Comparison of ENCODE assay signal across 20 cellular contexts in genomic region chr2:74746480-74746879, GRCh38.
DNase-seq lines count a peak whose midpoint lies in the region; ATAC-seq and TF ChIP-seq lines count a peak whose summit lies in the region.
"Had no signal": no experiment of that assay in that cellular context is flagged by ENCODE, and none has a peak within 500 bp of the region (broad histone marks: within the 10 kb centered on the region; RNA-seq: fewer than 3 reads in every experiment).

No MANE protein-coding gene starts in this region.

- no peak overlapping the region for H4K5ac ChIP-seq in H9 (ENCODE audit: insufficient read length, low read depth, low read length)

- 84% methylated on average over 2 of the region's 2 CpGs for WGBS in mesenchymal stem cell
- WGBS in H9 (ENCODE audit: extremely low coverage, insufficient read length, low lambda C conversion rate) = no CpG with 5 or more reads among the region's 2 CpGs

- no peak overlapping the region for H3K14ac ChIP-seq in mesenchymal stem cell (ENCODE audit: low read length in 2 of 2)
- no peak overlapping the region; the same call in 1 of the 2 replicates for H3K14ac ChIP-seq in H9 (ENCODE audit: insufficient read depth, low read length)

- H3K18ac ChIP-seq in mesenchymal stem cell (ENCODE audit: low read depth in 1 of 2, low read length in 2 of 2) (no peak overlapping the region), H9 (ENCODE audit: insufficient read length, low read depth, low read length) (no peak overlapping the region)

- H3K23ac ChIP-seq in mesenchymal stem cell (ENCODE audit: low read length in 2 of 2) (no peak overlapping the region), H9 (ENCODE audit: insufficient read length, low read depth, low read length) (no peak overlapping the region)

- H3K79me1 ChIP-seq in mesenchymal stem cell (replicated peaks; ENCODE audit: low read length, poor library complexity, severe bottlenecking) (no peaks in the 10 kb centered on the region), H9 (ENCODE audit: insufficient read depth, low read depth, low read length, poor library complexity, severe bottlenecking) (no peaks in the 10 kb centered on the region)

- TF ChIP-seq CTCF in epithelial cell of esophagus (IDR thresholded peaks at IDR 0.05; ENCODE audit: insufficient read depth, low read depth, low read length, missing control alignments) (no peak), H9 (conservative IDR thresholded peaks at IDR 0.05) (no peak)

- H3K79me2 ChIP-seq in H9 (ENCODE audit: insufficient read depth, low read length) = no peaks in the 10 kb centered on the region

- H2AFZ ChIP-seq in mesenchymal stem cell (ENCODE audit: low read depth, low read length) (no peak overlapping the region), H9 (ENCODE audit: low read length) (no peak overlapping the region)

- POLR2A ChIA-PET in T-cell (lab: Charles Lee) = no interaction called here
- POLR2A ChIA-PET in CD4-positive, alpha-beta memory T cell (lab: Charles Lee; ENCODE audit: partially characterized antibody) = no interaction called here

- H3K9me3 Mint-ChIP-seq in T-cell = no peaks in the 10 kb centered on the region
- H3K9me3 Mint-ChIP-seq in H9 = no peaks in the 10 kb centered on the region
- H3K9me3 Mint-ChIP-seq in CD4-positive, alpha-beta memory T cell = no peaks in the 10 kb centered on the region
- H3K9me3 Mint-ChIP-seq: CD4-positive, alpha-beta T cell had no signal

- H2BK12ac ChIP-seq in mesenchymal stem cell (ENCODE audit: low read length in 2 of 2) (peak overlapping the region in 1 of 2 experiments; percentile 37), H9 (ENCODE audit: insufficient read length, low read depth, low read length) (no peak overlapping the region)

- H3K27ac ChIP-seq in mesenchymal stem cell (ENCODE audit: low read length, poor library complexity, severe bottlenecking) = no peak overlapping the region
- no peak overlapping the region for H3K27ac ChIP-seq in H9 (ENCODE audit: insufficient read length, low read depth, low read length)
- no peak overlapping the region for H3K27ac ChIP-seq in CD4-positive, alpha-beta memory T cell (ENCODE audit: low read depth, low read length)
- H3K27ac ChIP-seq: A549 had no signal

- no peak overlapping the region for H4K8ac ChIP-seq in mesenchymal stem cell (ENCODE audit: low read length)
- no peak overlapping the region for H4K8ac ChIP-seq in H9 (replicated peaks; ENCODE audit: insufficient read length, low read depth, low read length)

- H3K27me3 Mint-ChIP-seq in T-cell (peaks cover 0 to 13% of the 10 kb centered on the region in 2 donors), H9 (ENCODE audit: low read depth) (peaks cover 3% of the 10 kb centered on the region; the same call in 1 of the 2 replicates)
- H3K27me3 Mint-ChIP-seq in CD4-positive, alpha-beta memory T cell = peaks cover 16% of the 10 kb centered on the region in 2 donors

- H2BK120ac ChIP-seq in mesenchymal stem cell (ENCODE audit: low read depth, low read length) = no peak overlapping the region
- H2BK120ac ChIP-seq in H9 (ENCODE audit: low read depth, low read length, poor library complexity, severe bottlenecking) = no peak overlapping the region

- H3K4ac ChIP-seq in mesenchymal stem cell (ENCODE audit: low read depth in 1 of 2, low read length in 2 of 2) (no peak overlapping the region), H9 (ENCODE audit: low read depth, low read length) (no peak overlapping the region)

- H3K36me3 ChIP-seq in mesenchymal stem cell (ENCODE audit: control insufficient read depth in 1 of 2, insufficient read depth in 2 of 2, low read depth in 1 of 2, low read length in 2 of 2) = no peaks in the 10 kb centered on the region
- no peaks in the 10 kb centered on the region for H3K36me3 ChIP-seq in CD4-positive, alpha-beta memory T cell (ENCODE audit: insufficient read depth, low read length)

- H3K9ac ChIP-seq in mesenchymal stem cell (ENCODE audit: low read length) (no peak overlapping the region), H9 (ENCODE audit: extremely low read depth, insufficient read length, low read length) (no peak overlapping the region)

- no peaks in the 10 kb centered on the region for H3K9me3 ChIP-seq in mesenchymal stem cell (ENCODE audit: control insufficient read depth, low read length)
- no peaks in the 10 kb centered on the region for H3K9me3 ChIP-seq in H9 (ENCODE audit: control insufficient read depth, low read depth, low read length)
- H3K9me3 ChIP-seq in CD4-positive, alpha-beta memory T cell (ENCODE audit: control insufficient read depth in 1 of 2, low read length in 2 of 2) = no peaks in the 10 kb centered on the region
- H3K9me3 ChIP-seq: A549 had no signal

- H3K4me1 ChIP-seq in mesenchymal stem cell (ENCODE audit: control insufficient read depth, insufficient read depth, low read depth, low read length) (peaks cover 5% of the 10 kb centered on the region), H9 (ENCODE audit: insufficient read depth, low read length) (peaks cover 1% of the 10 kb centered on the region; the same call in 1 of the 2 replicates)
- H3K4me1 ChIP-seq in CD4-positive, alpha-beta memory T cell (ENCODE audit: insufficient read depth, low read length) = no peaks in the 10 kb centered on the region

- no peak overlapping the region for H2BK20ac ChIP-seq in H9 (ENCODE audit: low read depth, low read length, poor library complexity, severe bottlenecking)

- CTCF ChIA-PET in T-cell (lab: Charles Lee) = no interaction called here
- CTCF ChIA-PET in CD4-positive, alpha-beta memory T cell (lab: Charles Lee; ENCODE audit: partially characterized antibody) = no interaction called here

- H3K4me1 Mint-ChIP-seq in T-cell (no peaks in the 10 kb centered on the region), H9 (peaks cover 8 to 9% of the 10 kb centered on the region in 2 experiments)
- no peaks in the 10 kb centered on the region for H3K4me1 Mint-ChIP-seq in CD4-positive, alpha-beta memory T cell

- H3K27ac Mint-ChIP-seq in T-cell (no peak overlapping the region), H9 (no peak overlapping the region; a peak in 1 of 7 replicates)
- H3K27ac Mint-ChIP-seq in CD4-positive, alpha-beta memory T cell = no peak overlapping the region
- H3K27ac Mint-ChIP-seq: CD4-positive, alpha-beta T cell had no signal

- no peaks in the 10 kb centered on the region for H3K23me2 ChIP-seq in H9 (ENCODE audit: insufficient read length, low read depth, low read length, poor library complexity, severe bottlenecking)

- H2BK15ac ChIP-seq in mesenchymal stem cell (ENCODE audit: low read depth, poor library complexity, severe bottlenecking) (peak overlapping the region; percentile 39), H9 (ENCODE audit: low read depth, low read length) (no peak overlapping the region)

- H3K27me3 ChIP-seq in mesenchymal stem cell (ENCODE audit: control insufficient read depth in 1 of 2, insufficient read depth in 1 of 2, low read length in 2 of 2) (peaks cover 0 to 14% of the 10 kb centered on the region in 2 experiments), H9 (ENCODE audit: insufficient read depth, low read length) (no peaks in the 10 kb centered on the region)
- H3K27me3 ChIP-seq in CD4-positive, alpha-beta memory T cell (ENCODE audit: insufficient read depth, low read length) = peaks cover 4% of the 10 kb centered on the region

- H3K4me3 ChIP-seq in epithelial cell of esophagus (ENCODE audit: low read length) = no peak overlapping the region
- H3K4me3 ChIP-seq in mesenchymal stem cell (ENCODE audit: insufficient read depth in 1 of 2, low read depth in 1 of 2, low read length in 2 of 2) = no peak overlapping the region
- no peak overlapping the region for H3K4me3 ChIP-seq in CD4-positive, alpha-beta memory T cell (ENCODE audit: low read length in 2 of 2)
- H3K4me3 ChIP-seq: A549, GM12878 had no signal

- no peak for ATAC-seq in T-cell (replicated peaks in 1 of 4)
- ATAC-seq: A549, GM12878, SK-N-SH treated with all-trans-retinoic acid at 6 μM for 48 hours had no signal

- no peak overlapping the region for H2BK5ac ChIP-seq in mesenchymal stem cell (ENCODE audit: low read depth, low read length, poor library complexity, severe bottlenecking)
- H2BK5ac ChIP-seq in H9 (ENCODE audit: insufficient read length, low read length) = no peak overlapping the region

- no peak overlapping the region for H3K56ac ChIP-seq in H9 (ENCODE audit: insufficient read length, low read depth, low read length)

- H2AK5ac ChIP-seq in mesenchymal stem cell (ENCODE audit: low read length, severe bottlenecking) (no peak overlapping the region), H9 (ENCODE audit: insufficient read length, low read length) (no peak overlapping the region)

- intact Hi-C loops in CD4-positive, alpha-beta memory T cell (cut with micrococcal nuclease) = no loop called here

- no peak overlapping the region for H3K4me2 ChIP-seq in mesenchymal stem cell (ENCODE audit: low read length, poor library complexity, severe bottlenecking)
- no peak overlapping the region for H3K4me2 ChIP-seq in H9 (ENCODE audit: insufficient read depth, insufficient read length, low read length)
- H3K4me2 ChIP-seq: A549 had no signal

- DNase-seq in ELF-1 (ENCODE audit: low read depth, low spot score) (peak; percentile 37), NCI-H146 (lab: John Stamatoyannopoulos, UW) (peak; percentile 74), epithelial cell of esophagus (ENCODE audit: low read depth) (peak; percentile 95), mesenchymal stem cell (no peak), T-cell (no peak), nucleus accumbens (lab: John Stamatoyannopoulos, UW) (no peak), H9 (no peak)
- DNase-seq in CD4-positive, alpha-beta memory T cell = no peak
- DNase-seq: CD4-positive, alpha-beta T cell; DMS153; GOT3; KG1; NCI-H1417 treated with DMSO at 0.1 percent for 48 hours; NCI-H2029; NCI-H345; NK-92 treated with Interleukin-12 subunit alpha and Interleukin-12 subunit beta, amount 100 ng/mL, for 24 hours; SIG-M5 had no signal

- H4K91ac ChIP-seq in mesenchymal stem cell (ENCODE audit: low read length) (no peak overlapping the region), H9 (ENCODE audit: insufficient read length, low read depth, low read length) (no peak overlapping the region)

- no peaks in the 10 kb centered on the region for H4K20me1 ChIP-seq in H9 (ENCODE audit: control insufficient read depth, insufficient read depth, insufficient read length)

- H3K4me3 Mint-ChIP-seq in T-cell (no peak overlapping the region), H9 (no peak overlapping the region)
- no peak overlapping the region for H3K4me3 Mint-ChIP-seq in CD4-positive, alpha-beta memory T cell
- H3K4me3 Mint-ChIP-seq: CD4-positive, alpha-beta T cell had no signal

- H3K36me3 Mint-ChIP-seq in T-cell (no peaks in the 10 kb centered on the region), H9 (ENCODE audit: insufficient read depth in 1 of 3, low read depth in 3 of 3) (no peaks in the 10 kb centered on the region; a peak in 1 of 7 replicates)
- H3K36me3 Mint-ChIP-seq in CD4-positive, alpha-beta memory T cell = no peaks in the 10 kb centered on the region

- no peak overlapping the region for H3T11ph ChIP-seq in H9 (ENCODE audit: low read length)

Comparison
In these comparisons a context has a peak if more than half of its experiments do, and no peak if none do; other contexts are left out.
1. DNase-seq: peak in ELF-1 (single experiment), NCI-H146 (single experiment) and epithelial cell of esophagus (single experiment); none in mesenchymal stem cell (single experiment), T-cell (0 of 34), nucleus accumbens (0 of 56), H9 (single experiment) and CD4-positive, alpha-beta memory T cell (0 of 5).